Comparison of ENCODE assay signal across 19 cellular contexts in the genomic region with DNA sequence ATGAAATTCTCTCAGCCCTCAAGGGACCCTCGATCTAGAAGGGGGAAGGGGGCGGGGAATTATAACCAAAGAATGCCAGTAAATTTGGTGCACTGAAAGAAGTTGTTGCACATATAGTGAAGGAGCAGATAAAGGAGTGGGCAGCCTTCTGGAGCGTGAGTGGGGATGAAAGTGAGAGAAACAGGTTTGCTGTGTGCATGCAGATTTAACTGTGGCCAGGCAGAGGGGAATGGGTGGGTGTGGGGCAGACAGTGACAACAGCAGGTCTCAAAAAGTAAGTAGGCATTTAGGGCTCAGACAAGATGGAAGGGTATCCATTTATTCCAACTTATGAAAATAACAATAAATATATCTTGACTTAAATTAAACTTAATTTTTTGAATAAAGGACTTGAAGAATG.
"Had no signal": no experiment of that assay in that cellular context is flagged by ENCODE, and none has a peak within 500 bp of the region (broad histone marks: within the 10 kb centered on the region; RNA-seq: fewer than 3 reads in every experiment).

No MANE protein-coding gene starts in this region.

- H3K27ac ChIP-seq: dorsolateral prefrontal cortex, heart left ventricle, neutrophil, psoas muscle, sigmoid colon, skin epidermis, testis, tibial nerve had no signal

- H3K9me3 ChIP-seq: heart left ventricle, neutrophil, psoas muscle, sigmoid colon, testis, tibial nerve had no signal

- H3K4me1 ChIP-seq: heart left ventricle, sigmoid colon, testis, tibial nerve had no signal

- H3K4me3 ChIP-seq: dorsolateral prefrontal cortex, heart left ventricle, psoas muscle, sigmoid colon, skin epidermis, testis, tibial nerve had no signal

- DNase-seq: cortex of kidney; dorsolateral prefrontal cortex; effector CD8-positive, alpha-beta T cell; heart left ventricle; hippocampal formation; kidney glomerular epithelial cell; mammary epithelial cell; naive thymus-derived CD4-positive, alpha-beta T cell; nephron progenitor cell; psoas muscle; sigmoid colon; stimulated activated CD4-positive, alpha-beta T cell treated with anti-CD3 and anti-CD28 coated beads, Interleukin-2, amount 100 ng/mL, for 24 hours; stimulated activated CD4-positive, alpha-beta T cell treated with anti-CD3 and anti-CD28 coated beads, Interleukin-4, amount 100 ng/mL, for 4 hours; stimulated activated naive B cell treated with anti-CD40 and anti-IgM and Interleukin-4, amounts not matched to agents 10 μg/mL and 1 μg/mL and 100 μg/mL, for 72 hours; stimulated activated naive CD8-positive, alpha-beta T cell treated with anti-CD3 and anti-CD28 coated beads, Interleukin-15, amount 100 ng/mL, for 72 hours; testis had no signal

- H3K27me3 ChIP-seq: dorsolateral prefrontal cortex, heart left ventricle, neutrophil, sigmoid colon, testis, tibial nerve had no signal

- H3K36me3 ChIP-seq: heart left ventricle, neutrophil, sigmoid colon, tibial nerve had no signal

- ATAC-seq: heart left ventricle; naive thymus-derived CD4-positive, alpha-beta T cell; psoas muscle; stimulated activated naive CD8-positive, alpha-beta T cell treated with anti-CD3 and anti-CD28 coated beads, Interleukin-15, amount 100 ng/mL, for 72 hours had no signal
